Comparison of ENCODE assay signal across 1 cellular context in genomic region chr4:83010111-83010521, GRCh38.
TF ChIP-seq lines count a peak whose summit lies in the region.

No MANE protein-coding gene starts in this region.

TF ChIP-seq in IMR-90, 13 proteins besides CTCF, POLR2A, EP300 and RAD21 (continued from another document):
- TF ChIP-seq RFX5 (IDR thresholded peaks at IDR 0.05; ENCODE audit: low read depth, low read length) = no peak
- no peak for TF ChIP-seq RCOR1 (IDR thresholded peaks at IDR 0.05; ENCODE audit: insufficient replicate concordance, low read length)
- no peak for TF ChIP-seq USF2 (IDR thresholded peaks at IDR 0.05; ENCODE audit: low read depth, low read length)
- no peak for TF ChIP-seq MAZ (IDR thresholded peaks at IDR 0.05; ENCODE audit: borderline replicate concordance, low read depth, low read length)
- no peak for TF ChIP-seq SMC3 (IDR thresholded peaks at IDR 0.05; ENCODE audit: low read depth, low read length)
- TF ChIP-seq, protein P1, sequence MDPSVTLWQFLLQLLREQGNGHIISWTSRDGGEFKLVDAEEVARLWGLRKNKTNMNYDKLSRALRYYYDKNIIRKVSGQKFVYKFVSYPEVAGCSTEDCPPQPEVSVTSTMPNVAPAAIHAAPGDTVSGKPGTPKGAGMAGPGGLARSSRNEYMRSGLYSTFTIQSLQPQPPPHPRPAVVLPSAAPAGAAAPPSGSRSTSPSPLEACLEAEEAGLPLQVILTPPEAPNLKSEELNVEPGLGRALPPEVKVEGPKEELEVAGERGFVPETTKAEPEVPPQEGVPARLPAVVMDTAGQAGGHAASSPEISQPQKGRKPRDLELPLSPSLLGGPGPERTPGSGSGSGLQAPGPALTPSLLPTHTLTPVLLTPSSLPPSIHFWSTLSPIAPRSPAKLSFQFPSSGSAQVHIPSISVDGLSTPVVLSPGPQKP (IDR thresholded peaks at IDR 0.05; ENCODE audit: borderline replicate concordance, low read depth, low read length) = no peak
- no peak for TF ChIP-seq MAFK (IDR thresholded peaks at IDR 0.05; ENCODE audit: low read depth, low read length)
